ENCODE assay signal across 16 cellular contexts in the genomic region with DNA sequence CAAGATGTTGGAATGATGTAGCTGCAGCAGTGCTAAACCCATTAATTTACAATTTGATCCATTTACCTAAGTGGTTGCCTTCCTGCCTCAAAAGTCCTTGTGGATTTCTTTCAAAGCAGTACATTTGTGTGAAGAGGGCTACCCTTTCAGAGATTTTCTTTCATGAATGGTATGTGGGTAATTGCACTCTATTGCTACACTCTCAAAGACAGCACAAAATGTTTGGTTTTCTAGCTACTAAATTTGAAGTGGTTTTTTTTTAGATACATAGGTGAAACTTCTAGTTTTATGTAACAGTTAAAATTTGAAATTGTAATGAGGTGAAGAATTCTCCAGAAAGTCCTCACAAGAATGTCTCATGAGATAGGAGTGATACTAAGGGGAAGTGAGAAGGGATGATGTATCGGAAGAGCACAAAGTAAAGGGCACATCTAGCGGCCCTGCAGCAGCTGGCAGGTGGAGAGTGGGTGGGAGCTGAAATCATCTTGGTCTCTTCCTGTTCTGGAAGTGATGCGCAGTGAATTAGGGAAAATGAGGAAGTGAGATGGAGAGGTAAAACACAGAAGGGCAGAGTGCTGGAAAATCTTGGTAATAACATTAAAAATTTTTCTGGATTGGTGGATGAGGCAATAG.
DNase-seq lines count a peak whose midpoint lies in the region; ATAC-seq, FAIRE-seq and TF ChIP-seq lines count a peak whose summit lies in the region.
"Had no signal": no experiment of that assay in that cellular context is flagged by ENCODE, and none has a peak within 500 bp of the region (broad histone marks: within the 10 kb centered on the region; RNA-seq: fewer than 3 reads in every experiment).

No MANE protein-coding gene starts in this region.

- H3K4me1 ChIP-seq in K562 (replicated peaks in 1 of 2; ENCODE audit: control insufficient read depth in 2 of 2, insufficient read depth in 2 of 2, low read length in 2 of 2) = peaks cover 4 to 10% of the 10 kb centered on the region in 2 experiments; a peak in 3 of 5 replicates
- H3K4me1 ChIP-seq: spleen had no signal

- H3K27ac ChIP-seq in K562 (ENCODE audit: extremely low read depth, low read depth, low read length) = no peak overlapping the region
- H3K27ac ChIP-seq: GM23248, RWPE1, spleen had no signal

- DNase-seq in K562 (ENCODE audit: extremely low read depth in 1 of 4, low spot score in 3 of 4) (no peak), midbrain (lab: John Stamatoyannopoulos, UW) (no peak), posterior vena cava (ENCODE audit: low spot score) (no peak)
- no peak for DNase-seq in stimulated activated CD4-positive, alpha-beta T cell treated with anti-CD3 and anti-CD28 coated beads, Interleukin-4, amount 100 ng/mL, for 1 hour
- DNase-seq: activated CD4-positive, alpha-beta T cell treated with anti-CD3 and anti-CD28 coated beads for 48 hours; activated naive CD4-positive, alpha-beta T cell treated with anti-CD3 and anti-CD28 coated beads for 36 hours; GM23248; MM.1S; spleen had no signal

- H4K20me1 ChIP-seq in K562 (replicated peaks; ENCODE audit: control insufficient read depth, insufficient read depth, low read length) = no peaks in the 10 kb centered on the region

- no peaks in the 10 kb centered on the region for H3K36me3 ChIP-seq in K562 (ENCODE audit: control insufficient read depth, insufficient read depth, low read length)
- H3K36me3 ChIP-seq: spleen had no signal

- no peak for FAIRE-seq in K562 (lab: Jason Lieb, UNC)
- FAIRE-seq: D721Med had no signal

- no peak overlapping the region for H3K4me2 ChIP-seq in K562 (ENCODE audit: insufficient read depth, low read length)

- no peaks in the 10 kb centered on the region for H3K79me2 ChIP-seq in K562 (ENCODE audit: control insufficient read depth, insufficient read depth, low read length)

- no peak overlapping the region for H3K4me3 ChIP-seq in K562
- H3K4me3 ChIP-seq: dorsolateral prefrontal cortex, GM23248, spleen had no signal

- WGBS in K562 (ENCODE audit: insufficient coverage, low coverage, missing lambda C conversion rate) = 56% methylated on average over 3 of the region's 3 CpGs

- no peaks in the 10 kb centered on the region for H3K9me1 ChIP-seq in K562 (ENCODE audit: control insufficient read depth, insufficient read depth, low read length)

- POLR2A ChIA-PET in K562 (lab: Yijun Ruan, JAX) = interaction anchor here (0.9 kb wide), 1 partner anchor 15 kb away, joined by 3 read pairs; no protein-coding TSS in a partner anchor

- no TSS peak for BruUV-seq in K562 (replicated peaks; lab: Mats Ljungman, UMichigan)

- H2AFZ ChIP-seq in K562 (ENCODE audit: low read depth, low read length) = peak overlapping the region; percentile 38; the same call in 1 of the 2 replicates
- H2AFZ ChIP-seq: GM23248 had no signal

- H3K9me3 ChIP-seq in K562 (replicated peaks; ENCODE audit: control insufficient read depth, insufficient read depth, low read depth, low read length) = no peaks in the 10 kb centered on the region
- H3K9me3 ChIP-seq: spleen had no signal

- intact Hi-C loops in K562 (cut with micrococcal nuclease) (no loop called here), posterior vena cava (cut with DNase I) (no loop called here)

- no peak for TF ChIP-seq RAD21 in K562 (CRISPR knock-in tag; conservative IDR thresholded peaks at IDR 0.05 in 1 of 2, IDR thresholded peaks at IDR 0.05 in 1 of 2)

- TF ChIP-seq POLR2A in K562 (conservative IDR thresholded peaks at IDR 0.05) = no peak

- no peaks in the 10 kb centered on the region for H3K27me3 ChIP-seq in K562 (ENCODE audit: control insufficient read depth in 2 of 2, insufficient read depth in 2 of 2, low read length in 2 of 2)
- H3K27me3 ChIP-seq: dorsolateral prefrontal cortex, spleen had no signal

- in situ Hi-C loops in K562 (cut with MboI) = no loop called here

- no peak for TF ChIP-seq CTCF in K562 (IDR thresholded peaks at IDR 0.05 in 2 of 3, conservative IDR thresholded peaks at IDR 0.05 in 1 of 3; ENCODE audit: insufficient read depth in 2 of 3, low read depth in 1 of 3, low read length in 3 of 3)

- ATAC-seq in GM18870 (IDR thresholded peaks at IDR 0.05; ENCODE audit: unreplicated experiment) (peak; percentile 93), GM21529 (IDR thresholded peaks at IDR 0.05; ENCODE audit: unreplicated experiment) (peak; percentile 98), HG03135 (IDR thresholded peaks at IDR 0.05; ENCODE audit: unreplicated experiment) (peak; percentile 92), K562 (peak; percentile 46; the same call in 2 of the 3 replicates), esophagus mucosa (no peak)

- H3K9ac ChIP-seq in K562 (ENCODE audit: insufficient read depth in 1 of 2, low read depth in 2 of 2, low read length in 2 of 2) = no peak overlapping the region
- H3K9ac ChIP-seq: GM23248 had no signal

- CTCF ChIA-PET in K562 (lab: Yijun Ruan, JAX; ENCODE audit: low intra/inter-chr PET ratio) = no interaction called here

- TF ChIP-seq EP300 in K562 (IDR thresholded peaks at IDR 0.05; ENCODE audit: low read length) = no peak

TF ChIP-seq in K562, 482 proteins besides CTCF, POLR2A, EP300 and RAD21:
- TF ChIP-seq CTBP1 (IDR thresholded peaks at IDR 0.05; ENCODE audit: borderline replicate concordance) (peak; percentile 35; the same call in 1 of the 2 replicates), CEBPG (CRISPR knock-in tag; IDR thresholded peaks at IDR 0.05) (no peak), CEBPG (tag; conservative IDR thresholded peaks at IDR 0.05 in 1 of 2, IDR thresholded peaks at IDR 0.05 in 1 of 2) (0 out of 4 replicates have a peak, but pooled peaks of 1 of the 2 experiments have one; percentile 8), SPI1 (IDR thresholded peaks at IDR 0.05; ENCODE audit: borderline replicate concordance, low read depth, low read length) (peak; percentile 92), PCBP1 (IDR thresholded peaks at IDR 0.05; ENCODE audit: low read depth, low read length, poor library complexity, severe bottlenecking) (no peak), EGR1 (conservative IDR thresholded peaks at IDR 0.05) (0 out of 2 replicates have a peak, but pooled peaks have one; percentile 15)
- TF ChIP-seq, protein P1, sequence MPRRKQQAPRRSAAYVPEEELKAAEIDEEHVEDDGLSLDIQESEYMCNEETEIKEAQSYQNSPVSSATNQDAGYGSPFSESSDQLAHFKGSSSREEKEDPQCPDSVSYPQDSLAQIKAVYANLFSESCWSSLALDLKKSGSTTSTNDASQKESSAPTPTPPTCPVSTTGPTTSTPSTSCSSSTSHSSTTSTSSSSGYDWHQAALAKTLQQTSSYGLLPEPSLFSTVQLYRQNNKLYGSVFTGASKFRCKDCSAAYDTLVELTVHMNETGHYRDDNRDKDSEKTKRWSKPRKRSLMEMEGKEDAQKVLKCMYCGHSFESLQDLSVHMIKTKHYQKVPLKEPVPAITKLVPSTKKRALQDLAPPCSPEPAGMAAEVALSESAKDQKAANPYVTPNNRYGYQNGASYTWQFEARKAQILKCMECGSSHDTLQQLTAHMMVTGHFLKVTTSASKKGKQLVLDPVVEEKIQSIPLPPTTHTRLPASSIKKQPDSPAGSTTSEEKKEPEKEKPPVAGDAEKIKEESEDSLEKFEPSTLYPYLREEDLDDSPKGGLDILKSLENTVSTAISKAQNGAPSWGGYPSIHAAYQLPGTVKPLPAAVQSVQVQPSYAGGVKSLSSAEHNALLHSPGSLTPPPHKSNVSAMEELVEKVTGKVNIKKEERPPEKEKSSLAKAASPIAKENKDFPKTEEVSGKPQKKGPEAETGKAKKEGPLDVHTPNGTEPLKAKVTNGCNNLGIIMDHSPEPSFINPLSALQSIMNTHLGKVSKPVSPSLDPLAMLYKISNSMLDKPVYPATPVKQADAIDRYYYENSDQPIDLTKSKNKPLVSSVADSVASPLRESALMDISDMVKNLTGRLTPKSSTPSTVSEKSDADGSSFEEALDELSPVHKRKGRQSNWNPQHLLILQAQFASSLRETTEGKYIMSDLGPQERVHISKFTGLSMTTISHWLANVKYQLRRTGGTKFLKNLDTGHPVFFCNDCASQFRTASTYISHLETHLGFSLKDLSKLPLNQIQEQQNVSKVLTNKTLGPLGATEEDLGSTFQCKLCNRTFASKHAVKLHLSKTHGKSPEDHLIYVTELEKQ (CRISPR knock-in tag; IDR thresholded peaks at IDR 0.05) = no peak
TF ChIP-seq in K562: peak in this region for 4.
